In genomic region chr4:83010111-83010521, GRCh38 we compare ENCODE assay signal across 8 cellular contexts. TPM values are rescaled to one million over a fixed set of nuclear protein-coding genes. Genes with fewer than 3 reads are reported as not detected.
DNase-seq lines count a peak whose midpoint lies in the region; ATAC-seq and TF ChIP-seq lines count a peak whose summit lies in the region.

No MANE protein-coding gene starts in this region.

- TF ChIP-seq RAD21 in HCT116 (IDR thresholded peaks at IDR 0.05; ENCODE audit: low read depth) = no peak

- RAD21 ChIA-PET in HCT116 (lab: Charles Lee; ENCODE audit: low non-redundant PET in 1 of 2, low total read pairs in 2 of 2, uncharacterized antibody in 2 of 2, unreplicated experiment in 2 of 2) = interaction anchor here (1.0 to 1.7 kb wide), 2 partner anchors 110 kb away, joined by 3 to 6 read pairs; partner anchors contain the start of gene THAP9 (in 1 of the 2)

- ATAC-seq in HCT116 = 0 out of 2 replicates have a peak, but pooled peaks have one; percentile 0
- no peak for ATAC-seq in HG03520 (IDR thresholded peaks at IDR 0.05; ENCODE audit: unreplicated experiment)
- no peak for ATAC-seq in HG02870 (IDR thresholded peaks at IDR 0.05; ENCODE audit: unreplicated experiment)

- peak overlapping the region; percentile 90 for H3K4me2 ChIP-seq in HCT116 (ENCODE audit: low read length)

- H3K4me3 ChIP-seq in BE2C (ENCODE audit: low read depth, low read length) = peak overlapping the region; percentile 94
- H3K4me3 ChIP-seq in HCT116 (replicated peaks in 1 of 2; ENCODE audit: low read depth in 1 of 2, low read length in 2 of 2) = peak overlapping the region; percentile 69 to 82
- H3K4me3 ChIP-seq in WERI-Rb-1 (ENCODE audit: low read depth, low read length) = peak overlapping the region; percentile 89
- H3K4me3 ChIP-seq in fibroblast of pulmonary artery (replicated peaks; ENCODE audit: low read depth, low read length) = peak overlapping the region; percentile 73
- peak overlapping the region; percentile 62 to 77 for H3K4me3 ChIP-seq in prostate gland

- H4K20me1 ChIP-seq in HCT116 (ENCODE audit: insufficient read depth) = no peaks in the 10 kb centered on the region

- WGBS in prostate gland = 2% methylated on average over 14 of the region's 14 CpGs

- H3K36me3 ChIP-seq in BE2C (no peaks in the 10 kb centered on the region), HCT116 (ENCODE audit: control insufficient read depth in 1 of 2, insufficient read depth in 2 of 2, low read length in 2 of 2) (no peaks in the 10 kb centered on the region), WERI-Rb-1 (no peaks in the 10 kb centered on the region; the same call in 1 of the 2 replicates), prostate gland (no peaks in the 10 kb centered on the region)

- intact Hi-C loops in HCT116 (cut with micrococcal nuclease) (loop anchor here (1.0 to 5.0 kb wide), 3 partner anchors 110 to 247 kb away; partner anchors contain the start of gene THAP9), prostate gland (cut with DNase I) (loop anchor here (5.0 kb wide), 3 partner anchors 108 to 447 kb away; partner anchors contain the start of genes HELQ, MRPS18C and THAP9)

- peaks cover 71% of the 10 kb centered on the region for H3K79me2 ChIP-seq in HCT116 (ENCODE audit: insufficient read depth, low read length)

- no TSS peak for BruUV-seq in HCT116 (replicated peaks; lab: Mats Ljungman, UMichigan)

- DNase-seq in BE2C (no peak), HCT116 (ENCODE audit: low read depth, low spot score) (no peak), WERI-Rb-1 (no peak), fibroblast of pulmonary artery (ENCODE audit: low read depth) (peak; percentile 33), prostate gland (ENCODE audit: low spot score) (no peak)
- DNase-seq in stimulated activated CD4-positive, alpha-beta T cell treated with anti-CD3 and anti-CD28 coated beads, Interleukin-4, amount 100 ng/mL, for 24 hours = no peak

- TF ChIP-seq POLR2A in HCT116 (IDR thresholded peaks at IDR 0.05; ENCODE audit: borderline replicate concordance, extremely low read depth, insufficient read depth, insufficient read length) (no peak), prostate gland (IDR thresholded peaks at IDR 0.05) (no peak)

- H3K27ac ChIP-seq in HCT116 (ENCODE audit: low read depth, low read length) (peak overlapping the region; percentile 78), WERI-Rb-1 (peak overlapping the region; percentile 94), prostate gland (peak overlapping the region; percentile 83 to 86)

- H3K27me3 ChIP-seq in BE2C (no peaks in the 10 kb centered on the region), HCT116 (ENCODE audit: insufficient read depth, low read length) (no peaks in the 10 kb centered on the region), WERI-Rb-1 (ENCODE audit: insufficient read depth, low read depth, severe bottlenecking) (no peaks in the 10 kb centered on the region), prostate gland (replicated peaks; ENCODE audit: insufficient read depth) (no peaks in the 10 kb centered on the region)

- POLR2A ChIA-PET in HCT116 (lab: Charles Lee) = interaction anchor here (1.3 kb wide), 1 partner anchor 25 kb away, joined by 7 read pairs; the partner anchor contains the start of gene COPS4

- peak overlapping the region; percentile 85 for H3K9ac ChIP-seq in HCT116 (ENCODE audit: low read length)

- no peak overlapping the region for H2AFZ ChIP-seq in HCT116 (ENCODE audit: low read depth, low read length, poor library complexity, severe bottlenecking)

- no peaks in the 10 kb centered on the region for H3K9me3 ChIP-seq in BE2C
- H3K9me3 ChIP-seq in HCT116 (ENCODE audit: control insufficient read depth in 1 of 2, insufficient read depth in 1 of 2, low read depth in 1 of 2, low read length in 2 of 2) = no peaks in the 10 kb centered on the region
- no peaks in the 10 kb centered on the region for H3K9me3 ChIP-seq in WERI-Rb-1 (ENCODE audit: severe bottlenecking)
- H3K9me3 ChIP-seq in prostate gland = no peaks in the 10 kb centered on the region

- CTCF ChIA-PET in HCT116 (lab: Charles Lee) = no interaction called here

- H3K9me2 ChIP-seq in HCT116 (ENCODE audit: insufficient read depth) = no peaks in the 10 kb centered on the region

- no peak for TF ChIP-seq CTCF in BE2C (IDR thresholded peaks at IDR 0.05; ENCODE audit: low read depth, low read length)
- no peak for TF ChIP-seq CTCF in HCT116 (IDR thresholded peaks at IDR 0.05 in 2 of 3, conservative IDR thresholded peaks at IDR 0.05 in 1 of 3; ENCODE audit: borderline replicate concordance in 1 of 3, insufficient read depth in 1 of 3, low read depth in 2 of 3, low read length in 2 of 3)
- no peak for TF ChIP-seq CTCF in WERI-Rb-1 (IDR thresholded peaks at IDR 0.05; ENCODE audit: low read depth, low read length)
- no peak for TF ChIP-seq CTCF in fibroblast of pulmonary artery (IDR thresholded peaks at IDR 0.05; ENCODE audit: low read length, missing control alignments)
- no peak for TF ChIP-seq CTCF in prostate gland (IDR thresholded peaks at IDR 0.05)

- H3K4me1 ChIP-seq in BE2C (peaks cover 3% of the 10 kb centered on the region; the same call in 1 of the 2 replicates), HCT116 (ENCODE audit: control insufficient read depth in 1 of 2, insufficient read depth in 2 of 2, low read length in 2 of 2) (peaks cover 11 to 31% of the 10 kb centered on the region in 2 experiments), prostate gland (replicated peaks) (no peaks in the 10 kb centered on the region)

TF ChIP-seq in HCT116, 20 proteins besides CTCF, POLR2A, EP300 and RAD21 (continues in another document):
- no peak for TF ChIP-seq EZH2 (IDR thresholded peaks at IDR 0.05)
- no peak for TF ChIP-seq JUND (IDR thresholded peaks at IDR 0.05)
- TF ChIP-seq, protein P1, sequence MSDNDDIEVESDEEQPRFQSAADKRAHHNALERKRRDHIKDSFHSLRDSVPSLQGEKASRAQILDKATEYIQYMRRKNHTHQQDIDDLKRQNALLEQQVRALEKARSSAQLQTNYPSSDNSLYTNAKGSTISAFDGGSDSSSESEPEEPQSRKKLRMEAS (IDR thresholded peaks at IDR 0.05) = no peak
- TF ChIP-seq SIN3A (IDR thresholded peaks at IDR 0.05; ENCODE audit: low read depth) = no peak
- TF ChIP-seq TCF7L2 (IDR thresholded peaks at IDR 0.05; ENCODE audit: borderline replicate concordance, extremely low read depth, insufficient read depth, insufficient read length) = no peak
- TF ChIP-seq CEBPB (IDR thresholded peaks at IDR 0.05; ENCODE audit: low read depth) = no peak
- TF ChIP-seq EZH2phosphoT487 (IDR thresholded peaks at IDR 0.05; ENCODE audit: borderline replicate concordance) = no peak
- TF ChIP-seq, protein P2, sequence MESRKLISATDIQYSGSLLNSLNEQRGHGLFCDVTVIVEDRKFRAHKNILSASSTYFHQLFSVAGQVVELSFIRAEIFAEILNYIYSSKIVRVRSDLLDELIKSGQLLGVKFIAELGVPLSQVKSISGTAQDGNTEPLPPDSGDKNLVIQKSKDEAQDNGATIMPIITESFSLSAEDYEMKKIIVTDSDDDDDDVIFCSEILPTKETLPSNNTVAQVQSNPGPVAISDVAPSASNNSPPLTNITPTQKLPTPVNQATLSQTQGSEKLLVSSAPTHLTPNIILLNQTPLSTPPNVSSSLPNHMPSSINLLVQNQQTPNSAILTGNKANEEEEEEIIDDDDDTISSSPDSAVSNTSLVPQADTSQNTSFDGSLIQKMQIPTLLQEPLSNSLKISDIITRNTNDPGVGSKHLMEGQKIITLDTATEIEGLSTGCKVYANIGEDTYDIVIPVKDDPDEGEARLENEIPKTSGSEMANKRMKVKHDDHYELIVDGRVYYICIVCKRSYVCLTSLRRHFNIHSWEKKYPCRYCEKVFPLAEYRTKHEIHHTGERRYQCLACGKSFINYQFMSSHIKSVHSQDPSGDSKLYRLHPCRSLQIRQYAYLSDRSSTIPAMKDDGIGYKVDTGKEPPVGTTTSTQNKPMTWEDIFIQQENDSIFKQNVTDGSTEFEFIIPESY (IDR thresholded peaks at IDR 0.05; ENCODE audit: extremely low read depth, insufficient replicate concordance, low read length) = no peak
- no peak for TF ChIP-seq ZNF274 (IDR thresholded peaks at IDR 0.05; ENCODE audit: low read depth, low read length)
- no peak for TF ChIP-seq SP1 (IDR thresholded peaks at IDR 0.05; ENCODE audit: low read depth)
- no peak for TF ChIP-seq FOSL1 (IDR thresholded peaks at IDR 0.05; ENCODE audit: low read depth)
- TF ChIP-seq ELF1 (IDR thresholded peaks at IDR 0.05; ENCODE audit: borderline replicate concordance, low read depth) = no peak
- no peak for TF ChIP-seq CBX3 (IDR thresholded peaks at IDR 0.05; ENCODE audit: low read depth)
- TF ChIP-seq REST (IDR thresholded peaks at IDR 0.05; ENCODE audit: low read depth) = no peak
- no peak for TF ChIP-seq SRF (IDR thresholded peaks at IDR 0.05; ENCODE audit: low read depth)

RNA-seq across cellular contexts. Expression of gene LIN54, which starts 0.5 kb away (rescaled TPM):
- polyA plus RNA-seq in BE2C (2012; ENCODE audit: insufficient read depth, insufficient read length, low read depth) = 4.9 TPM
- total RNA-seq in HCT116 (2021; ENCODE audit: unreplicated experiment) (15.6 TPM), prostate gland (10 to 100 TPM in 1 of 2 donors, 1 to 10 TPM in 1; 9.7 to 13.9 TPM)
- 6.8 and 7.4 TPM in 2 replicates for polyA plus RNA-seq in HCT116 (2012)

RNA-seq across cellular contexts. Expression of gene COPS4, which starts 24.9 kb away (rescaled TPM):
- polyA plus RNA-seq in BE2C (2012; ENCODE audit: insufficient read depth, insufficient read length, low read depth) = 48.7 TPM
- total RNA-seq in HCT116 (2021; ENCODE audit: unreplicated experiment) = 28.6 TPM
- polyA plus RNA-seq in HCT116 (2012) = 17.5 and 26.0 TPM in 2 replicates
- total RNA-seq in prostate gland = 10 to 100 TPM; 50.5 to 56.9 TPM
